8 cellular contexts compared by ENCODE assay signal in genomic region chr2:130873700-130874346, GRCh38. TPM values are rescaled to one million over a fixed set of nuclear protein-coding genes. Genes with fewer than 3 reads are reported as not detected.
A peak's percentile ranks its signal among the peaks of the same experiment; 100 is the strongest.
DNase-seq lines count a peak whose midpoint lies in the region; ATAC-seq and TF ChIP-seq lines count a peak whose summit lies in the region.

No MANE protein-coding gene starts in this region.

- intact Hi-C loops in dorsolateral prefrontal cortex (cut with DNase I), result loop anchor here (10.0 kb wide), 2 partner anchors 49 to 161 kb away; a partner anchor contains a TSS
- intact Hi-C loops in lower lobe of right lung (cut with DNase I), result loop anchor here (10.0 kb wide), 1 partner anchor 79 kb away; no protein-coding TSS in a partner anchor

- H3K4me1 ChIP-seq in lower lobe of right lung, result no peaks in the 10 kb centered on the region

- TF ChIP-seq CTCF in dorsolateral prefrontal cortex (IDR thresholded peaks at IDR 0.05 in 54 of 56, conservative IDR thresholded peaks at IDR 0.05 in 2 of 56; ENCODE audit: low read depth in 1 of 56, partially characterized antibody in 56 of 56) (peak; percentile 43 to 86 (median 73)), lower lobe of right lung (IDR thresholded peaks at IDR 0.05) (peak; percentile 61)

- peak overlapping the region in 47 of 59 donors; percentile 4 to 92 (median 61) for H3K27ac ChIP-seq in dorsolateral prefrontal cortex
- H3K27ac ChIP-seq in lower lobe of right lung, result no peak overlapping the region

- no peak overlapping the region for H3K4me3 ChIP-seq in dorsolateral prefrontal cortex
- H3K4me3 ChIP-seq in lower lobe of right lung, result no peak overlapping the region

- DNase-seq in AG08396 (ENCODE audit: low spot score) (peak; percentile 77), NCI-H446 treated with DMSO at 0.1 percent for 48 hours (lab: John Stamatoyannopoulos, UW) (peak; percentile 19), dorsolateral prefrontal cortex (peak; percentile 64 to 88 (median 79)), lower lobe of right lung (peak; percentile 58)
- DNase-seq in activated CD4-positive, alpha-beta T cell treated with anti-CD3 and anti-CD28 coated beads, Interleukin-2, amount 50 U/mL, for 1 hour, result peak; percentile 67
- peak; percentile 36 for DNase-seq in stimulated activated CD8-positive, alpha-beta memory T cell treated with anti-CD3 and anti-CD28 coated beads, Interleukin-12 subunit alpha, Interleukin-12 subunit beta, amount 100 ng/mL, for 4 hours (ENCODE audit: low read depth)

- H3K9me3 ChIP-seq in lower lobe of right lung, result no peaks in the 10 kb centered on the region

- H3K36me3 ChIP-seq in lower lobe of right lung, result no peaks in the 10 kb centered on the region

- ATAC-seq in GM18520 (IDR thresholded peaks at IDR 0.05; ENCODE audit: unreplicated experiment), result peak; percentile 53
- peak; percentile 86 for ATAC-seq in HG03066 (IDR thresholded peaks at IDR 0.05; ENCODE audit: low read depth, unreplicated experiment)
- peak; percentile 62 to 78 for ATAC-seq in lower lobe of right lung

- no peaks in the 10 kb centered on the region for H3K27me3 ChIP-seq in dorsolateral prefrontal cortex
- H3K27me3 ChIP-seq in lower lobe of right lung (ENCODE audit: low read depth), result peaks cover 5% of the 10 kb centered on the region

RNA-seq across cellular contexts. Expression of gene ARHGEF4, which starts 37.1 kb away (rescaled TPM):
- 100 to 1,000 TPM; 155 to 336 (median 251) TPM for total RNA-seq in dorsolateral prefrontal cortex
- total RNA-seq in lower lobe of right lung, result 9.1 TPM

Comparison
In these comparisons a context has a peak if more than half of its experiments do, and no peak if none do; other contexts are left out.
1. DNase-seq: peak in every context shown above with its lines; median percentile 79 in dorsolateral prefrontal cortex; 77 in AG08396; 67 in activated CD4-positive, alpha-beta T cell treated with anti-CD3 and anti-CD28 coated beads, Interleukin-2, amount 50 U/mL, for 1 hour; 58 in lower lobe of right lung; 36 in stimulated activated CD8-positive, alpha-beta memory T cell treated with anti-CD3 and anti-CD28 coated beads, Interleukin-12 subunit alpha, Interleukin-12 subunit beta, amount 100 ng/mL, for 4 hours; 19 in NCI-H446 treated with DMSO at 0.1 percent for 48 hours.
2. RNA of gene ARHGEF4, which starts 37.1 kb away (total RNA-seq): 155 to 336 TPM in dorsolateral prefrontal cortex; 9.1 TPM in lower lobe of right lung (single experiment); every median in the first group is over 10 times any median in the second.
3. Peak in every context shown above with its lines, with median percentiles within 50 percentile points of each other: ATAC-seq.